ENCODE assay signal across 8 cellular contexts in the genomic region with DNA sequence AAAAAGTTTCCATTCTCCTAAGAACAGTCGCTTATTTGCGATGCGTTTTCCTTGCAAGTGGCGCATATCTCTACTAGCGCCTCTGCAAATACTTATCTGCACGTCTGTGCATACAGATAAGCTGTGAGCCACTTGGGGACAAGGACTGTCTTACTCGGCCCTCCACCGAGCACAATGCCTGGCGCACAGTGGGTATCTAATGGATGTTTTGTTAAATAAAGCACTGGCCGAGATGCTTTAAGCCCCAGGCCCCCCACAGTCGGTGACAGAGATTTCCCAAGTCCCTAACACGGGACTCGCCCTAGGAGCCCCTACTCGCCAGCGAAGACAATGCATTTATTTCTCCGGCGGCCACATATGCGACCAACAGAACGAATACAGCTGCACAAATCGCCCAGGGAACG. TPM values are rescaled to one million over a fixed set of nuclear protein-coding genes. Genes with fewer than 3 reads are reported as not detected.
A peak's percentile ranks its signal among the peaks of the same experiment; 100 is the strongest.
DNase-seq lines count a peak whose midpoint lies in the region; ATAC-seq and TF ChIP-seq lines count a peak whose summit lies in the region.

No MANE protein-coding gene starts in this region.

- peak overlapping the region; percentile 58 for H3K27ac ChIP-seq in temporal lobe (ENCODE audit: low read depth, low read length)

- TF ChIP-seq POLR2A in lower leg skin (IDR thresholded peaks at IDR 0.05): no peak

- peak; percentile 35 for ATAC-seq in HG03196 (IDR thresholded peaks at IDR 0.05; ENCODE audit: unreplicated experiment)

- peak; percentile 80 for DNase-seq in DMS 273 (lab: John Stamatoyannopoulos, UW; ENCODE audit: unreplicated experiment)
- DNase-seq in GM19240 (ENCODE audit: insufficient read length, low spot score): peak; percentile 1
- peak; percentile 53 for DNase-seq in RPMI7951 (ENCODE audit: low read depth)
- no peak for DNase-seq in lower leg skin (ENCODE audit: low spot score in 2 of 2)
- DNase-seq in stimulated activated naive CD4-positive, alpha-beta T cell treated with Interleukin-2 at 50 U/mL for 16 hours (lab: John Stamatoyannopoulos, UW): no peak

- peaks cover 16% of the 10 kb centered on the region for H3K4me1 Mint-ChIP-seq in dendritic cell treated with granulocyte-macrophage colony-stimulating factor and Interleukin-4, amounts not matched to agents 40 ng/mL and 50 ng/mL, for 4 days (ENCODE audit: low read depth)

- no peaks in the 10 kb centered on the region for H3K9me3 Mint-ChIP-seq in dendritic cell treated with granulocyte-macrophage colony-stimulating factor and Interleukin-4, amounts not matched to agents 40 ng/mL and 50 ng/mL, for 4 days

- H3K27me3 Mint-ChIP-seq in dendritic cell treated with granulocyte-macrophage colony-stimulating factor and Interleukin-4, amounts not matched to agents 40 ng/mL and 50 ng/mL, for 4 days: no peaks in the 10 kb centered on the region

- no peak for TF ChIP-seq CTCF in lower leg skin (IDR thresholded peaks at IDR 0.05)

- intact Hi-C loops in dendritic cell treated with granulocyte-macrophage colony-stimulating factor and Interleukin-4, amounts not matched to agents 40 ng/mL and 50 ng/mL, for 4 days (cut with micrococcal nuclease): loop anchor here (10.0 kb wide), 1 partner anchor 91 kb away; the partner anchor contains the start of gene GYG1
- intact Hi-C loops in lower leg skin (cut with DNase I; ENCODE audit: low total_unique reads): no loop called here

- peak overlapping the region; percentile 95 for H3K4me3 Mint-ChIP-seq in dendritic cell treated with granulocyte-macrophage colony-stimulating factor and Interleukin-4, amounts not matched to agents 40 ng/mL and 50 ng/mL, for 4 days

- 0% methylated on average over 21 of the region's 21 CpGs for WGBS in lower leg skin, 2 donors

- peaks cover 13% of the 10 kb centered on the region for H3K36me3 Mint-ChIP-seq in dendritic cell treated with granulocyte-macrophage colony-stimulating factor and Interleukin-4, amounts not matched to agents 40 ng/mL and 50 ng/mL, for 4 days (ENCODE audit: low read depth)

- peak overlapping the region; percentile 78 for H3K27ac Mint-ChIP-seq in dendritic cell treated with granulocyte-macrophage colony-stimulating factor and Interleukin-4, amounts not matched to agents 40 ng/mL and 50 ng/mL, for 4 days

- H3K4me3 ChIP-seq in lower leg skin (ENCODE audit: low read depth, poor library complexity, severe bottlenecking): peak overlapping the region; percentile 65

RNA-seq across cellular contexts. Expression of gene HLTF, which starts 0.5 kb away (rescaled TPM):
- total RNA-seq in RPMI7951 (2014; rRNA removed; shearing (Covaris generic)): 89.6 and 92.8 TPM in 2 replicates
- total RNA-seq in lower leg skin (1 to 10 TPM; 3.3 to 7.7 (median 5.7) TPM), temporal lobe (89.5 TPM)

RNA-seq across cellular contexts. Expression of gene HPS3, which starts 43.6 kb away (rescaled TPM):
- 40.5 and 50.3 TPM in 2 replicates for total RNA-seq in RPMI7951 (2014; rRNA removed; shearing (Covaris generic))
- total RNA-seq in lower leg skin (10 to 100 TPM in 1 of 4 donors, 1 to 10 TPM in 3; 5.7 to 11.3 (median 8.2) TPM), temporal lobe (17.0 TPM)

Comparison
In these comparisons a context has a peak if more than half of its experiments do, and no peak if none do; other contexts are left out.
1. DNase-seq: peak in DMS 273 (single experiment), GM19240 (single experiment) and RPMI7951 (single experiment); none in lower leg skin (0 of 2) and stimulated activated naive CD4-positive, alpha-beta T cell treated with Interleukin-2 at 50 U/mL for 16 hours (single experiment).
2. RNA of gene HLTF, which starts 0.5 kb away (total RNA-seq): 89.6 to 92.8 TPM in RPMI7951 and 89.5 TPM in temporal lobe (single experiment); 3.3 to 7.7 TPM in lower leg skin; every median in the first group is over 10 times any median in the second.